ENCODE assay signal across 11 cellular contexts in the genomic region with DNA sequence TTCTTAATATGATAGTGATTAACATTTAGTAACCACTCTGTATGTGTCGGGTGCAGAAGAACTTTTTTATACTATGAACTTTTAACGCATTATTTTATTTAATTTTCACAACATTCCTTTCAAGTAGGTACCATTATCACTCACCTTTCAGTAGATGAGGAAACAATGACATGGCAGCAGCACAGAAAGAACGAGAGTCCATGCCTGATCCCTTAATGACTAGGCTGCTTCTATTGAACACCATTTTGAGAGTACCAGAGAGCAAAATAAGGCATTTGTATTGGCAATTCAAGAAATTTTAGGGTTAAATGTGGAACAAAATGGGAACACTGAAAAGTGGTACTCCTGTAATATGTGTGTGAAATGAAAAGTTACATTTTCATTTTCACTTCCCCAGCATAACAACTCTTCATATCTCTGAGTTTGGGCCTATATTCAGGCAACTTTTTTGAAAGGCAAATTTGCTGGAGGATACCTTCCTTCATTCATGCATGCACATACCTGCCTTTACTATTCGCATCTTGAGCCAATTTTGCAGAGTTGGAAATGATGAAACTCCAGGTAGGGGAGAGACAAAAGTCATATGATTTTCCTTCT. TPM values are rescaled to one million over a fixed set of nuclear protein-coding genes. Genes with fewer than 3 reads are reported as not detected.
DNase-seq lines count a peak whose midpoint lies in the region; ATAC-seq and TF ChIP-seq lines count a peak whose summit lies in the region.
"Had no signal": no experiment of that assay in that cellular context is flagged by ENCODE, and none has a peak within 500 bp of the region (broad histone marks: within the 10 kb centered on the region; RNA-seq: fewer than 3 reads in every experiment).

No MANE protein-coding gene starts in this region.

- POLR2A ChIA-PET in activated CD8-positive, alpha-beta T cell treated with anti-CD3 and anti-CD28 coated beads for 36 hours (lab: Charles Lee), result no interaction called here

- ATAC-seq in GM18511 (IDR thresholded peaks at IDR 0.05; ENCODE audit: unreplicated experiment), result peak; percentile 69
- peak; percentile 67 for ATAC-seq in GM19467 (IDR thresholded peaks at IDR 0.05; ENCODE audit: unreplicated experiment)
- peak; percentile 73 for ATAC-seq in HG03025 (IDR thresholded peaks at IDR 0.05; ENCODE audit: low FRiP score, unreplicated experiment)
- no peak for ATAC-seq in activated CD8-positive, alpha-beta T cell treated with anti-CD3 and anti-CD28 coated beads for 36 hours
- ATAC-seq: upper lobe of right lung had no signal

- H3K9me3 Mint-ChIP-seq in activated CD8-positive, alpha-beta T cell treated with anti-CD3 and anti-CD28 coated beads for 36 hours, result peaks cover 1% of the 10 kb centered on the region
- H3K9me3 Mint-ChIP-seq: CD8-positive, alpha-beta memory T cell had no signal

- peaks cover 75% of the 10 kb centered on the region for H3K4me1 Mint-ChIP-seq in activated CD8-positive, alpha-beta T cell treated with anti-CD3 and anti-CD28 coated beads for 36 hours (ENCODE audit: low read depth)

- CTCF ChIA-PET in activated CD8-positive, alpha-beta T cell treated with anti-CD3 and anti-CD28 coated beads for 36 hours (lab: Charles Lee), result no interaction called here

- peaks cover 55% of the 10 kb centered on the region for H3K36me3 Mint-ChIP-seq in activated CD8-positive, alpha-beta T cell treated with anti-CD3 and anti-CD28 coated beads for 36 hours (ENCODE audit: low read depth)

- peak overlapping the region; percentile 44 for H3K27ac Mint-ChIP-seq in activated CD8-positive, alpha-beta T cell treated with anti-CD3 and anti-CD28 coated beads for 36 hours

- in situ Hi-C loops in ACHN (cut with HindIII; ENCODE audit: low pct_ligation_motif_present, low pct_unique_long_range_greater_than_20kb, low sequenced_read_pairs), result no loop called here

- peak; percentile 18 for DNase-seq in activated CD8-positive, alpha-beta T cell treated with anti-CD3 and anti-CD28 coated beads for 36 hours
- DNase-seq in ureter (ENCODE audit: low spot score), result no peak
- no peak for DNase-seq in ACHN
- no peak for DNase-seq in dermis blood vessel endothelial cell
- no peak for DNase-seq in LoVo (ENCODE audit: low spot score)
- DNase-seq: CD8-positive, alpha-beta memory T cell; NCI-H2171 treated with DMSO at 0.1 percent for 48 hours; upper lobe of right lung had no signal

- H3K4me3 Mint-ChIP-seq in activated CD8-positive, alpha-beta T cell treated with anti-CD3 and anti-CD28 coated beads for 36 hours, result peak overlapping the region; percentile 2

- intact Hi-C loops in activated CD8-positive, alpha-beta T cell treated with anti-CD3 and anti-CD28 coated beads for 36 hours (cut with micrococcal nuclease), result no loop called here

- H3K27me3 Mint-ChIP-seq in activated CD8-positive, alpha-beta T cell treated with anti-CD3 and anti-CD28 coated beads for 36 hours, result no peaks in the 10 kb centered on the region
- H3K27me3 Mint-ChIP-seq: CD8-positive, alpha-beta memory T cell had no signal

- TF ChIP-seq CTCF in activated CD8-positive, alpha-beta T cell treated with anti-CD3 and anti-CD28 coated beads for 36 hours (IDR thresholded peaks at IDR 0.05), result no peak

RNA-seq across cellular contexts. Expression of gene LRRN3, which starts 12.8 kb away (rescaled TPM):
- 10 to 100 TPM; 32.5 to 34.8 TPM for total RNA-seq in activated CD8-positive, alpha-beta T cell treated with anti-CD3 and anti-CD28 coated beads for 36 hours
- total RNA-seq in ureter, result 1.2 TPM
- 0.05 TPM in 1 of 2 replicates, not detected in the other for total RNA-seq in dermis blood vessel endothelial cell

Comparison
In these comparisons a context has a peak if more than half of its experiments do, and no peak if none do; other contexts are left out.
1. RNA of gene LRRN3, which starts 12.8 kb away (total RNA-seq): 32.5 to 34.8 TPM in activated CD8-positive, alpha-beta T cell treated with anti-CD3 and anti-CD28 coated beads for 36 hours; 1.2 TPM in ureter (single experiment) and 0.05 TPM in dermis blood vessel endothelial cell; every median in the first group is over 10 times any median in the second.